In genomic region chr14:77041837-77042557, GRCh38 we compare ENCODE assay signal across 8 cellular contexts. TPM values are rescaled to one million over a fixed set of nuclear protein-coding genes. Genes with fewer than 3 reads are reported as not detected.
A peak's percentile ranks its signal among the peaks of the same experiment; 100 is the strongest.
DNase-seq lines count a peak whose midpoint lies in the region; ATAC-seq, FAIRE-seq and TF ChIP-seq lines count a peak whose summit lies in the region.

No MANE protein-coding gene starts in this region.

- H3K9me2 ChIP-seq in DOHH2 (replicated peaks; ENCODE audit: control insufficient read depth, low read length) = no peaks in the 10 kb centered on the region

- no peak for ATAC-seq in GM12878

- peak overlapping the region; percentile 16; the same call in 1 of the 2 replicates for H3K9ac ChIP-seq in GM12878 (ENCODE audit: control insufficient read depth, insufficient read depth, low read length)

- H4K20me1 ChIP-seq in DOHH2 (ENCODE audit: control insufficient read depth, insufficient read depth, low read depth, low read length) (no peaks in the 10 kb centered on the region), GM12878 (ENCODE audit: control insufficient read depth, insufficient read depth) (no peaks in the 10 kb centered on the region)

- 91% methylated on average over 14 of the region's 14 CpGs for WGBS in GM12878 (ENCODE audit: insufficient coverage, insufficient replicate concordance, low lambda C conversion rate, missing lambda C conversion rate)

- POLR2A ChIA-PET in GM12878 (lab: Charles Lee) = interaction anchor here (0.9 to 10.4 kb wide), 12 partner anchors 10 to 100 kb away, joined by 3 to 173 read pairs (median 5); partner anchors contain the start of gene IRF2BPL

- H3K9me3 ChIP-seq in DOHH2 (ENCODE audit: control insufficient read depth, insufficient read depth, low read length) (no peaks in the 10 kb centered on the region), GM12878 (replicated peaks; ENCODE audit: control insufficient read depth, insufficient read depth, low read length) (no peaks in the 10 kb centered on the region)

- H3F3A ChIP-seq in DOHH2 (ENCODE audit: control insufficient read depth, insufficient read depth) = peaks cover 18% of the 10 kb centered on the region

- no peak for TF ChIP-seq CTCF in DOHH2 (IDR thresholded peaks at IDR 0.05; ENCODE audit: low read depth, low read length, poor library complexity, severe bottlenecking)
- TF ChIP-seq CTCF in GM12878 (IDR thresholded peaks at IDR 0.05 in 2 of 3, conservative IDR thresholded peaks at IDR 0.05 in 1 of 3; ENCODE audit: control insufficient read depth in 2 of 3, extremely low read depth in 1 of 3, insufficient read depth in 1 of 3, low read depth in 3 of 3, low read length in 3 of 3) = no peak
- no peak for TF ChIP-seq CTCF in GM10266 (IDR thresholded peaks at IDR 0.05; ENCODE audit: control insufficient read depth, insufficient read depth, low read depth, missing control alignments)

- FAIRE-seq in GM12878 (lab: Jason Lieb, UNC) (no peak), RCC 7860 (lab: Jason Lieb, UNC) (no peak)

- DNase-seq in NCI-H2171 (lab: John Stamatoyannopoulos, UW) (peak; percentile 69), GM12878 (ENCODE audit: low read depth, low spot score) (no peak), kidney tubule cell (ENCODE audit: low spot score) (peak; percentile 77), stromal cell of bone marrow (ENCODE audit: low read depth) (peak; percentile 87), RCC 7860 (ENCODE audit: low spot score) (no peak), NOMO-1 treated with dmso at 0.1 percent for 144 hours (lab: John Stamatoyannopoulos, UW; ENCODE audit: unreplicated experiment) (no peak), GM10266 (ENCODE audit: extremely low spot score) (no peak)

- H3K4me1 ChIP-seq in DOHH2 (ENCODE audit: control insufficient read depth, low read length) = peaks cover 57% of the 10 kb centered on the region
- peaks cover 69% of the 10 kb centered on the region for H3K4me1 ChIP-seq in GM12878 (ENCODE audit: control insufficient read depth, insufficient read depth, low read length)

- H3K4me2 ChIP-seq in DOHH2 (ENCODE audit: low read length) (no peak overlapping the region), GM12878 (ENCODE audit: control insufficient read depth, insufficient read depth) (peak overlapping the region; percentile 34)

- H2AFZ ChIP-seq in GM12878 (ENCODE audit: control insufficient read depth, low read depth, low read length) = peak overlapping the region; percentile 48

- TF ChIP-seq POLR2A in GM12878 (IDR thresholded peaks at IDR 0.05; ENCODE audit: low read depth, low read length) = no peak

- H3K79me2 ChIP-seq in DOHH2 (ENCODE audit: control insufficient read depth, low read length) (no peaks in the 10 kb centered on the region), GM12878 (ENCODE audit: control insufficient read depth, insufficient read depth, low read length) (no peaks in the 10 kb centered on the region)

- H3K27ac ChIP-seq in DOHH2 (ENCODE audit: low read depth, low read length) (peak overlapping the region; percentile 94; the same call in 1 of the 2 replicates), GM12878 (ENCODE audit: control insufficient read depth, insufficient read depth) (peak overlapping the region; percentile 93)

- SMC1A ChIA-PET in GM12878 (lab: Charles Lee; ENCODE audit: uncharacterized antibody, unreplicated experiment) = interaction anchor here (0.8 to 8.4 kb wide), 12 partner anchors 9 to 166 kb away, joined by 3 to 172 read pairs (median 6); partner anchors contain the start of gene IRF2BPL

- in situ Hi-C loops in GM12878 (cut with MboI) = loop anchor here (5.0 kb wide), 1 partner anchor 80 kb away; no protein-coding TSS in a partner anchor

- no TSS peak for BruUV-seq in GM12878 (replicated peaks; lab: Mats Ljungman, UMichigan)

- H3K36me3 ChIP-seq in DOHH2 (ENCODE audit: control insufficient read depth, low read length) (no peaks in the 10 kb centered on the region), GM12878 (ENCODE audit: control insufficient read depth in 2 of 2, insufficient read depth in 2 of 2, low read length in 1 of 2) (no peaks in the 10 kb centered on the region)

- no peak for TF ChIP-seq EP300 in GM12878 (IDR thresholded peaks at IDR 0.05; ENCODE audit: borderline replicate concordance in 1 of 2, control insufficient read depth in 1 of 2, low read depth in 2 of 2, low read length in 2 of 2)

- no peak for TF ChIP-seq RAD21 in GM12878 (IDR thresholded peaks at IDR 0.05; ENCODE audit: insufficient read depth, low read depth, low read length)

- H3K4me3 ChIP-seq in DOHH2 (ENCODE audit: low read length) (no peak overlapping the region), GM12878 (no peak overlapping the region)

- RAD21 ChIA-PET in GM12878 (lab: Charles Lee; ENCODE audit: unreplicated experiment) = interaction anchor here (0.5 to 7.7 kb wide), 17 partner anchors 8 to 129 kb away, joined by 3 to 125 read pairs (median 6); partner anchors contain the start of gene IRF2BPL

- CTCF ChIA-PET in GM12878 (lab: Yijun Ruan, JAX) = interaction anchor here (0.8 to 8.9 kb wide), 14 partner anchors 10 to 166 kb away, joined by 3 to 72 read pairs (median 8); no protein-coding TSS in a partner anchor

- peaks cover 21% of the 10 kb centered on the region for H3K27me3 ChIP-seq in DOHH2 (ENCODE audit: control insufficient read depth, low read length)
- H3K27me3 ChIP-seq in GM12878 (replicated peaks in 1 of 2; ENCODE audit: control insufficient read depth in 2 of 2, insufficient read depth in 2 of 2, low read length in 1 of 2) = no peaks in the 10 kb centered on the region

- intact Hi-C loops in GM12878 (cut with micrococcal nuclease; ENCODE audit: unreplicated experiment) = no loop called here

TF ChIP-seq in GM12878, 131 proteins besides CTCF, POLR2A, EP300 and RAD21 (continues in another document):
- no peak for TF ChIP-seq SUZ12 (IDR thresholded peaks at IDR 0.05; ENCODE audit: unreplicated experiment)
- no peak for TF ChIP-seq E4F1 (IDR thresholded peaks at IDR 0.05; ENCODE audit: borderline replicate concordance, partially characterized antibody)

RNA-seq across cellular contexts. Expression of gene IRF2BPL, which starts 13.5 kb away (rescaled TPM):
- 24.2 and 27.6 TPM in 2 replicates for total RNA-seq in GM12878 (2013; cell fraction: nucleolus; rRNA removed)
- total RNA-seq in GM12878 (2014; rRNA removed) (19.1 and 22.8 TPM in 2 replicates), GM12878 (2014; rRNA removed; fragmentation: Illumina TruSeq; extraction: Trizol) (2.8 and 3.4 TPM in 2 replicates), GM12878 (2021) (33.3 and 34.5 TPM in 2 replicates)
- polyA plus RNA-seq in GM12878 (2011; ENCODE audit: low read depth) = 3.2 TPM
- polyA plus RNA-seq in GM12878 (2011; rRNA removed) (8.3 and 9.7 TPM in 2 replicates), GM12878 (2014; fragmentation: Illumina TruSeq; extraction: Trizol) (1.6 and 2.9 TPM in 2 replicates), GM12878 (2014; fragmentation: Nextera tagmentation; extraction: Ambion mirVana) (1 to 10 TPM; 1.2 to 1.9 TPM), GM12878 (2014; rRNA removed) (11.6 and 14.4 TPM in 2 replicates), GM12878 (2016; fragmentation: Nextera tagmentation; extraction: Ambion mirVana) (1 to 10 TPM; 1.4 to 2.3 TPM)
- 11.4 and 14.5 TPM in 2 replicates for polyA plus RNA-seq in GM12878 (2011; cell fraction: cytosol; rRNA removed)
- 25.0 and 34.8 TPM in 2 replicates for polyA plus RNA-seq in GM12878 (2011; cell fraction: nucleus; rRNA removed)
- polyA plus RNA-seq in GM12878 (2012) = 13.7 and 15.9 TPM in 2 replicates
- polyA minus RNA-seq in GM12878 (2011; rRNA and poly(A)+ RNA removed) = 7.2 and 13.4 TPM in 2 replicates
- 19.1 and 23.4 TPM in 2 replicates for polyA minus RNA-seq in GM12878 (2011; cell fraction: cytosol; rRNA and poly(A)+ RNA removed)
- polyA minus RNA-seq in GM12878 (2011; cell fraction: nucleus; rRNA and poly(A)+ RNA removed) = 16.6 and 29.0 TPM in 2 replicates

RNA-seq across cellular contexts. Expression of gene CIPC, which starts 56.1 kb away (rescaled TPM):
- 57.9 and 60.2 TPM in 2 replicates for total RNA-seq in GM12878 (2013; cell fraction: nucleolus; rRNA removed)
- 19.8 and 24.7 TPM in 2 replicates for total RNA-seq in GM12878 (2014; rRNA removed)
- 16.3 and 17.2 TPM in 2 replicates for total RNA-seq in GM12878 (2014; rRNA removed; fragmentation: Illumina TruSeq; extraction: Trizol)
- total RNA-seq in GM12878 (2021) = 17.7 and 20.3 TPM in 2 replicates
- 6.8 TPM for polyA plus RNA-seq in GM12878 (2011; ENCODE audit: low read depth)
- polyA plus RNA-seq in GM12878 (2011; rRNA removed) = 29.5 and 35.3 TPM in 2 replicates
- 23.3 and 24.7 TPM in 2 replicates for polyA plus RNA-seq in GM12878 (2011; cell fraction: cytosol; rRNA removed)
- polyA plus RNA-seq in GM12878 (2011; cell fraction: nucleus; rRNA removed) = 18.1 and 20.6 TPM in 2 replicates
- polyA plus RNA-seq in GM12878 (2012) = 6.9 and 9.0 TPM in 2 replicates
- 17.0 and 20.8 TPM in 2 replicates for polyA plus RNA-seq in GM12878 (2014; fragmentation: Illumina TruSeq; extraction: Trizol)
- 1 to 10 TPM; 5.6 to 6.6 TPM for polyA plus RNA-seq in GM12878 (2014; fragmentation: Nextera tagmentation; extraction: Ambion mirVana)
- polyA plus RNA-seq in GM12878 (2014; rRNA removed) = 14.5 and 16.8 TPM in 2 replicates
- 10 to 100 TPM; 11.9 to 14.4 TPM for polyA plus RNA-seq in GM12878 (2016; fragmentation: Nextera tagmentation; extraction: Ambion mirVana)
- polyA minus RNA-seq in GM12878 (2011; rRNA and poly(A)+ RNA removed) = 27.8 and 31.7 TPM in 2 replicates
- polyA minus RNA-seq in GM12878 (2011; cell fraction: cytosol; rRNA and poly(A)+ RNA removed) = 10.4 and 11.5 TPM in 2 replicates
- polyA minus RNA-seq in GM12878 (2011; cell fraction: nucleus; rRNA and poly(A)+ RNA removed) = 8.9 and 10.4 TPM in 2 replicates

Comparison
In these comparisons a context has a peak if more than half of its experiments do, and no peak if none do; other contexts are left out.
1. DNase-seq: peak in NCI-H2171 (single experiment), kidney tubule cell (single experiment) and stromal cell of bone marrow (single experiment); none in GM12878 (single experiment), RCC 7860 (single experiment), NOMO-1 treated with dmso at 0.1 percent for 144 hours (single experiment) and GM10266 (single experiment).